ENCODE assay signal across 8 cellular contexts in the genomic region with DNA sequence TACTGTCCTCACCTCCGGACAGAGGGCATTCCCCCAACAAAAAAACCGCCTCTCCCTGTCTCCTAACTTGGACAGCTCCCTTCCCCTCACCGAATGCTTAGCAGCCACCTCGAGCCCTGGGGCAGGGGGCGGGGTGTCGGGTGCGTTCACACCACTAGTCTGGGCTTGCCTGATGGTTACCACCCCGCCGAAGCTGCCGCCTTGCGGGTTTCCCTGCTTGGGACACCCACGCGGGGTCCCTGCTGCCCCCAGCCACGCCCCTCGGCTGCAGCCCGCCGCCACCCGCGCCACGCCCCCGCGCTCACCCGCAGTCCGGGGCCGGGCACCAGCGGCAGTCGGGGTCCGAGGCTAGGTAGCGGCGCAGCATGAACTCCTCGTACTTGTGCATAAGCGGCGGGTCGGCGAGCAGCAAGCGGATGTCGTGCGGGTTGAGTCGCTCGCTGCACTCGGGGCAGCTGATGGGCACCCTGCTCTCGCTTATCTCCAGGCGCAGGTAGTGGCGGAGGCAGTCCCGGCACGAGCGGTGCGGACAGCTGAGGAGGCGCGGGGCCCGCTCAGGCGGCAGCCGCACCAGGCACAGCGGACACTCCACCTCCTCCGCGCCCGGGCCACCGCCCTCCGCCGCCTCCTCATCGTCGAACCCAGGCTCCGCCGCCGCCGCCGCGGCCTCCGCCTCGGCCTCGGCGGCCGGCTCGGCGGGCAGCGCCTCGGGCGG. TPM values are rescaled to one million over a fixed set of nuclear protein-coding genes. Genes with fewer than 3 reads are reported as not detected.
DNase-seq lines count a peak whose midpoint lies in the region; ATAC-seq, FAIRE-seq and TF ChIP-seq lines count a peak whose summit lies in the region.

No MANE protein-coding gene starts in this region.

- intact Hi-C loops in lower lobe of right lung (cut with DNase I): no loop called here

- DNase-seq in GM12891 (ENCODE audit: insufficient read length, low spot score) (peak; percentile 36), NCI-H146 treated with DMSO at 0.1 percent for 48 hours (lab: John Stamatoyannopoulos, UW; ENCODE audit: unreplicated experiment) (peak; percentile 4), dermis blood vessel endothelial cell (peak; percentile 64), lower lobe of right lung (peak; percentile 86), NCI-H1048 (lab: John Stamatoyannopoulos, UW) (no peak)
- peak; percentile 70 for DNase-seq in activated CD4-positive, alpha-beta T cell treated with anti-CD3 and anti-CD28 coated beads for 48 hours
- peak in 2 of 3 donors; percentile 29 to 57 for DNase-seq in stimulated activated CD4-positive, alpha-beta T cell treated with anti-CD3 and anti-CD28 coated beads, TNF-alpha, amount 100 ng/mL, for 48 hours (ENCODE audit: low read depth in 3 of 3)

- H3K27ac ChIP-seq in lower lobe of right lung: peak overlapping the region; percentile 94

- no peaks in the 10 kb centered on the region for H3K36me3 ChIP-seq in lower lobe of right lung

- peak; percentile 66 for FAIRE-seq in GM12891 (lab: Jason Lieb, UNC)

- TF ChIP-seq CTCF in lower lobe of right lung (IDR thresholded peaks at IDR 0.05): no peak

- no peak for TF ChIP-seq POLR2A in GM12891 (IDR thresholded peaks at IDR 0.05; ENCODE audit: low read depth, low read length)

- peaks cover 26% of the 10 kb centered on the region for H3K4me1 ChIP-seq in lower lobe of right lung

- H3K27me3 ChIP-seq in lower lobe of right lung (ENCODE audit: low read depth): no peaks in the 10 kb centered on the region

- ATAC-seq in HG02588 (IDR thresholded peaks at IDR 0.05; ENCODE audit: unreplicated experiment) (peak; percentile 26), lower lobe of right lung (peak; percentile 59 to 61)

- peak overlapping the region; percentile 96 for H3K4me3 ChIP-seq in lower lobe of right lung

- no peaks in the 10 kb centered on the region for H3K9me3 ChIP-seq in lower lobe of right lung

TF ChIP-seq in GM12891, 5 proteins besides CTCF, POLR2A, EP300 and RAD21:
- TF ChIP-seq PAX5 (IDR thresholded peaks at IDR 0.05; ENCODE audit: insufficient read depth, low read length, severe bottlenecking) (no peak), TAF1 (IDR thresholded peaks at IDR 0.05; ENCODE audit: low read depth, low read length) (no peak), SPI1 (IDR thresholded peaks at IDR 0.05; ENCODE audit: low read depth, low read length) (no peak), POLR2AphosphoS5 (IDR thresholded peaks at IDR 0.05; ENCODE audit: low read depth, low read length) (no peak), POU2F2 (IDR thresholded peaks at IDR 0.05; ENCODE audit: low read depth, low read length) (no peak)

RNA-seq across cellular contexts. Expression of a gene that starts 0.7 kb away (rescaled TPM):
- 19.3 TPM for polyA plus RNA-seq in GM12891 (2012; ENCODE audit: low read depth, missing spikeins)
- 18.7 and 25.3 TPM in 2 replicates for total RNA-seq in dermis blood vessel endothelial cell
- total RNA-seq in lower lobe of right lung: 27.9 TPM
